Comparison of ENCODE assay signal across 8 cellular contexts in the genomic region with DNA sequence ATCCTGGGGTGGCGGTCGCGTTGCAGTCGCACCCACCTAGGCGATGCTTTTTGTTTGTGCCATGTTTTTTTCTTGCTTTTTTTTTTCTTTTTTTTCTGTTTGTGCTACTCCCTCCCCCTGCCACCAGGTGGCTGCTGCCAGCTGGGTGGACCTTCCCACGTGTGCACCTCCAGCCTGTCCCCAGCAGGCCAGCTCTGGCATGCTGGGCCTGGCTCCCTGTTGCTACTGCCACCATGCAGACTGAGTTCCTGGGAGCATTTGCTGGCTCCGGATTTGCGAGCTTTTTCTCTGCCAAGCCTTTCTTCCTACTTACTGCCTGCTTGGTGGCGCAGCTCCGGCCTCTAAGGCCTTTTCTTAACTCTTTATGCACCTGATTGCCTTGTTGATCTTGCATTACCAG.
DNase-seq lines count a peak whose midpoint lies in the region; ATAC-seq, FAIRE-seq and TF ChIP-seq lines count a peak whose summit lies in the region.

No MANE protein-coding gene starts in this region.

- ATAC-seq in GM19035 (IDR thresholded peaks at IDR 0.05; ENCODE audit: unreplicated experiment) (peak; percentile 94), HG03064 (IDR thresholded peaks at IDR 0.05; ENCODE audit: low read depth, unreplicated experiment) (peak; percentile 78), Panc1 (peak; percentile 89)
- peak; percentile 72 to 88 for ATAC-seq in stimulated activated naive B cell treated with anti-CD40 and anti-IgM and Interleukin-4, amounts not matched to agents 10 μg/mL and 1 μg/mL and 100 μg/mL, for 72 hours (replicated peaks)
- ATAC-seq in activated T-cell treated with anti-CD3 and anti-CD28 coated beads, Interleukin-2, amount 50 U/mL, for 72 hours (replicated peaks in 1 of 2), result no peak

- no peaks in the 10 kb centered on the region for H3K9me3 Mint-ChIP-seq in stimulated activated naive B cell treated with anti-CD40 and anti-IgM and Interleukin-4, amounts not matched to agents 10 μg/mL and 1 μg/mL and 100 μg/mL, for 72 hours
- H3K9me3 Mint-ChIP-seq in activated T-cell treated with anti-CD3 and anti-CD28 coated beads, Interleukin-2, amount 50 U/mL, for 72 hours, result peaks cover 4 to 10% of the 10 kb centered on the region in 2 donors

- POLR2A ChIA-PET in Panc1 (lab: Charles Lee), result interaction anchor here (0.6 kb wide), 1 partner anchor 669 kb away, joined by 3 read pairs; no protein-coding TSS in a partner anchor

- in situ Hi-C loops in Panc1 (cut with HindIII; ENCODE audit: low pct_unique_long_range_greater_than_20kb, low sequenced_read_pairs), result no loop called here

- H3K27ac Mint-ChIP-seq in stimulated activated naive B cell treated with anti-CD40 and anti-IgM and Interleukin-4, amounts not matched to agents 10 μg/mL and 1 μg/mL and 100 μg/mL, for 72 hours, result no peak overlapping the region
- H3K27ac Mint-ChIP-seq in activated T-cell treated with anti-CD3 and anti-CD28 coated beads, Interleukin-2, amount 50 U/mL, for 72 hours, result no peak overlapping the region

- H3K4me3 Mint-ChIP-seq in stimulated activated naive B cell treated with anti-CD40 and anti-IgM and Interleukin-4, amounts not matched to agents 10 μg/mL and 1 μg/mL and 100 μg/mL, for 72 hours, result no peak overlapping the region
- no peak overlapping the region for H3K4me3 Mint-ChIP-seq in activated T-cell treated with anti-CD3 and anti-CD28 coated beads, Interleukin-2, amount 50 U/mL, for 72 hours

- H3K4me1 ChIP-seq in Panc1 (ENCODE audit: control insufficient read depth, insufficient read depth, low read length), result no peaks in the 10 kb centered on the region

- intact Hi-C loops in Panc1 (cut with micrococcal nuclease; ENCODE audit: unreplicated experiment), result no loop called here

- H3K36me3 Mint-ChIP-seq in stimulated activated naive B cell treated with anti-CD40 and anti-IgM and Interleukin-4, amounts not matched to agents 10 μg/mL and 1 μg/mL and 100 μg/mL, for 72 hours, result no peaks in the 10 kb centered on the region
- H3K36me3 Mint-ChIP-seq in activated T-cell treated with anti-CD3 and anti-CD28 coated beads, Interleukin-2, amount 50 U/mL, for 72 hours (ENCODE audit: insufficient read depth in 2 of 2), result no peaks in the 10 kb centered on the region

- no TSS peak for BruUV-seq in Panc1 (replicated peaks; lab: Mats Ljungman, UMichigan)

- peaks cover 0 to 2% of the 10 kb centered on the region in 2 donors for H3K4me1 Mint-ChIP-seq in stimulated activated naive B cell treated with anti-CD40 and anti-IgM and Interleukin-4, amounts not matched to agents 10 μg/mL and 1 μg/mL and 100 μg/mL, for 72 hours
- H3K4me1 Mint-ChIP-seq in activated T-cell treated with anti-CD3 and anti-CD28 coated beads, Interleukin-2, amount 50 U/mL, for 72 hours (ENCODE audit: low read depth), result no peaks in the 10 kb centered on the region

- no peaks in the 10 kb centered on the region for H3K36me3 ChIP-seq in Panc1 (ENCODE audit: control insufficient read depth, insufficient read depth, low read length)

- TF ChIP-seq CTCF in D721Med (IDR thresholded peaks at IDR 0.05; ENCODE audit: insufficient read depth, missing control alignments) (peak; percentile 41), Panc1 (IDR thresholded peaks at IDR 0.05) (peak; percentile 78), coronary artery (IDR thresholded peaks at IDR 0.05) (no peak)

- H3K9me3 ChIP-seq in Panc1 (ENCODE audit: control insufficient read depth, insufficient read depth, low read depth, low read length), result no peaks in the 10 kb centered on the region

- FAIRE-seq in D721Med (lab: Jason Lieb, UNC), result no peak

- DNase-seq in D721Med (ENCODE audit: insufficient read length, low spot score) (no peak), Panc1 (ENCODE audit: low read depth, low spot score) (no peak), fibroblast of the conjunctiva (ENCODE audit: low read depth) (peak; percentile 16), coronary artery (ENCODE audit: low spot score) (no peak)
- peak; percentile 3 for DNase-seq in stimulated activated naive B cell treated with anti-CD40 and anti-IgM and Interleukin-4, amounts not matched to agents 10 μg/mL and 1 μg/mL and 100 μg/mL, for 72 hours
- no peak for DNase-seq in activated T-cell treated with anti-CD3 and anti-CD28 coated beads, Interleukin-2, amount 50 U/mL, for 72 hours

- H3K4me3 ChIP-seq in Panc1 (ENCODE audit: low read depth in 2 of 2, low read length in 2 of 2) (no peak overlapping the region), coronary artery (no peak overlapping the region)

- CTCF ChIA-PET in Panc1 (lab: Charles Lee), result no interaction called here

- peaks cover 6 to 18% of the 10 kb centered on the region in 2 donors for H3K27me3 Mint-ChIP-seq in stimulated activated naive B cell treated with anti-CD40 and anti-IgM and Interleukin-4, amounts not matched to agents 10 μg/mL and 1 μg/mL and 100 μg/mL, for 72 hours
- no peaks in the 10 kb centered on the region for H3K27me3 Mint-ChIP-seq in activated T-cell treated with anti-CD3 and anti-CD28 coated beads, Interleukin-2, amount 50 U/mL, for 72 hours (ENCODE audit: low read depth)

- H3K27me3 ChIP-seq in Panc1 (ENCODE audit: control insufficient read depth, insufficient read depth, low read length), result no peaks in the 10 kb centered on the region

- H3K27ac ChIP-seq in Panc1 (ENCODE audit: low read length) (no peak overlapping the region), coronary artery (no peak overlapping the region)

Comparison
In these comparisons a context has a peak if more than half of its experiments do, and no peak if none do; other contexts are left out.
1. DNase-seq: peak in fibroblast of the conjunctiva (single experiment) and stimulated activated naive B cell treated with anti-CD40 and anti-IgM and Interleukin-4, amounts not matched to agents 10 μg/mL and 1 μg/mL and 100 μg/mL, for 72 hours (single experiment); none in D721Med (single experiment), Panc1 (single experiment), coronary artery (single experiment) and activated T-cell treated with anti-CD3 and anti-CD28 coated beads, Interleukin-2, amount 50 U/mL, for 72 hours (0 of 2).
2. ATAC-seq: peak in GM19035 (single experiment), HG03064 (single experiment), Panc1 (single experiment) and stimulated activated naive B cell treated with anti-CD40 and anti-IgM and Interleukin-4, amounts not matched to agents 10 μg/mL and 1 μg/mL and 100 μg/mL, for 72 hours (2 of 2); none in activated T-cell treated with anti-CD3 and anti-CD28 coated beads, Interleukin-2, amount 50 U/mL, for 72 hours (0 of 2).